Comparison of ENCODE assay signal across 2 cellular contexts in the genomic region with DNA sequence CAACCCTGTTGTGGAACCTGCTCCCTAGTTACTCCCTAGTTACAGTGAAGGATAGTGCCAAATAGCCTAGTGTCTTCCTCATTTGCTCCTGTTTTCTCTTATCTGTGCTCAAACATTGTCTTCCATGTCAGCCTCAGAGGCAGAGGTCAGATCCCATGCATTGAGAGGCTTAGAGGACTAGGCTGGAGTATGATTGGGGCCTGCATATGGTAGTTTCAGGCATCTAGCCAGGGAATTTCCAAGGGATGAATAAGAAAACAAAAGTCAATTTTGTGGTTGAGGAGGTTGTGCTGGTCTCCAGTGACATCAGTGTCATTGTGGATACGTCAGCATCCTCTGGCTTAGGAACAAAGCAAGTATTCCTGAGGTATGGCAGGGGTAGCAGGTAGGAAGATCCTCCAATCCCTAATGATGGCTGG.
TF ChIP-seq lines count a peak whose summit lies in the region.

No MANE protein-coding gene starts in this region.

TF ChIP-seq in liver, 16 proteins besides CTCF, POLR2A, EP300 and RAD21:
- no peak for TF ChIP-seq YY1 (IDR thresholded peaks at IDR 0.05)
- TF ChIP-seq NR2F2 (IDR thresholded peaks at IDR 0.05) = peak; percentile 12
- TF ChIP-seq, protein P1, sequence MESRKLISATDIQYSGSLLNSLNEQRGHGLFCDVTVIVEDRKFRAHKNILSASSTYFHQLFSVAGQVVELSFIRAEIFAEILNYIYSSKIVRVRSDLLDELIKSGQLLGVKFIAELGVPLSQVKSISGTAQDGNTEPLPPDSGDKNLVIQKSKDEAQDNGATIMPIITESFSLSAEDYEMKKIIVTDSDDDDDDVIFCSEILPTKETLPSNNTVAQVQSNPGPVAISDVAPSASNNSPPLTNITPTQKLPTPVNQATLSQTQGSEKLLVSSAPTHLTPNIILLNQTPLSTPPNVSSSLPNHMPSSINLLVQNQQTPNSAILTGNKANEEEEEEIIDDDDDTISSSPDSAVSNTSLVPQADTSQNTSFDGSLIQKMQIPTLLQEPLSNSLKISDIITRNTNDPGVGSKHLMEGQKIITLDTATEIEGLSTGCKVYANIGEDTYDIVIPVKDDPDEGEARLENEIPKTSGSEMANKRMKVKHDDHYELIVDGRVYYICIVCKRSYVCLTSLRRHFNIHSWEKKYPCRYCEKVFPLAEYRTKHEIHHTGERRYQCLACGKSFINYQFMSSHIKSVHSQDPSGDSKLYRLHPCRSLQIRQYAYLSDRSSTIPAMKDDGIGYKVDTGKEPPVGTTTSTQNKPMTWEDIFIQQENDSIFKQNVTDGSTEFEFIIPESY (IDR thresholded peaks at IDR 0.05) = no peak
- TF ChIP-seq JUND (IDR thresholded peaks at IDR 0.05) = no peak
- TF ChIP-seq, protein P2, sequence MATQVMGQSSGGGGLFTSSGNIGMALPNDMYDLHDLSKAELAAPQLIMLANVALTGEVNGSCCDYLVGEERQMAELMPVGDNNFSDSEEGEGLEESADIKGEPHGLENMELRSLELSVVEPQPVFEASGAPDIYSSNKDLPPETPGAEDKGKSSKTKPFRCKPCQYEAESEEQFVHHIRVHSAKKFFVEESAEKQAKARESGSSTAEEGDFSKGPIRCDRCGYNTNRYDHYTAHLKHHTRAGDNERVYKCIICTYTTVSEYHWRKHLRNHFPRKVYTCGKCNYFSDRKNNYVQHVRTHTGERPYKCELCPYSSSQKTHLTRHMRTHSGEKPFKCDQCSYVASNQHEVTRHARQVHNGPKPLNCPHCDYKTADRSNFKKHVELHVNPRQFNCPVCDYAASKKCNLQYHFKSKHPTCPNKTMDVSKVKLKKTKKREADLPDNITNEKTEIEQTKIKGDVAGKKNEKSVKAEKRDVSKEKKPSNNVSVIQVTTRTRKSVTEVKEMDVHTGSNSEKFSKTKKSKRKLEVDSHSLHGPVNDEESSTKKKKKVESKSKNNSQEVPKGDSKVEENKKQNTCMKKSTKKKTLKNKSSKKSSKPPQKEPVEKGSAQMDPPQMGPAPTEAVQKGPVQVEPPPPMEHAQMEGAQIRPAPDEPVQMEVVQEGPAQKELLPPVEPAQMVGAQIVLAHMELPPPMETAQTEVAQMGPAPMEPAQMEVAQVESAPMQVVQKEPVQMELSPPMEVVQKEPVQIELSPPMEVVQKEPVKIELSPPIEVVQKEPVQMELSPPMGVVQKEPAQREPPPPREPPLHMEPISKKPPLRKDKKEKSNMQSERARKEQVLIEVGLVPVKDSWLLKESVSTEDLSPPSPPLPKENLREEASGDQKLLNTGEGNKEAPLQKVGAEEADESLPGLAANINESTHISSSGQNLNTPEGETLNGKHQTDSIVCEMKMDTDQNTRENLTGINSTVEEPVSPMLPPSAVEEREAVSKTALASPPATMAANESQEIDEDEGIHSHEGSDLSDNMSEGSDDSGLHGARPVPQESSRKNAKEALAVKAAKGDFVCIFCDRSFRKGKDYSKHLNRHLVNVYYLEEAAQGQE (IDR thresholded peaks at IDR 0.05) = no peak
- no peak for TF ChIP-seq EGR1 (IDR thresholded peaks at IDR 0.05; ENCODE audit: low read depth in 2 of 2)
- TF ChIP-seq TAF1 (conservative IDR thresholded peaks at IDR 0.05) = no peak

TF ChIP-seq in HepG2, 621 proteins besides CTCF, POLR2A, EP300 and RAD21:
- TF ChIP-seq, protein P3, sequence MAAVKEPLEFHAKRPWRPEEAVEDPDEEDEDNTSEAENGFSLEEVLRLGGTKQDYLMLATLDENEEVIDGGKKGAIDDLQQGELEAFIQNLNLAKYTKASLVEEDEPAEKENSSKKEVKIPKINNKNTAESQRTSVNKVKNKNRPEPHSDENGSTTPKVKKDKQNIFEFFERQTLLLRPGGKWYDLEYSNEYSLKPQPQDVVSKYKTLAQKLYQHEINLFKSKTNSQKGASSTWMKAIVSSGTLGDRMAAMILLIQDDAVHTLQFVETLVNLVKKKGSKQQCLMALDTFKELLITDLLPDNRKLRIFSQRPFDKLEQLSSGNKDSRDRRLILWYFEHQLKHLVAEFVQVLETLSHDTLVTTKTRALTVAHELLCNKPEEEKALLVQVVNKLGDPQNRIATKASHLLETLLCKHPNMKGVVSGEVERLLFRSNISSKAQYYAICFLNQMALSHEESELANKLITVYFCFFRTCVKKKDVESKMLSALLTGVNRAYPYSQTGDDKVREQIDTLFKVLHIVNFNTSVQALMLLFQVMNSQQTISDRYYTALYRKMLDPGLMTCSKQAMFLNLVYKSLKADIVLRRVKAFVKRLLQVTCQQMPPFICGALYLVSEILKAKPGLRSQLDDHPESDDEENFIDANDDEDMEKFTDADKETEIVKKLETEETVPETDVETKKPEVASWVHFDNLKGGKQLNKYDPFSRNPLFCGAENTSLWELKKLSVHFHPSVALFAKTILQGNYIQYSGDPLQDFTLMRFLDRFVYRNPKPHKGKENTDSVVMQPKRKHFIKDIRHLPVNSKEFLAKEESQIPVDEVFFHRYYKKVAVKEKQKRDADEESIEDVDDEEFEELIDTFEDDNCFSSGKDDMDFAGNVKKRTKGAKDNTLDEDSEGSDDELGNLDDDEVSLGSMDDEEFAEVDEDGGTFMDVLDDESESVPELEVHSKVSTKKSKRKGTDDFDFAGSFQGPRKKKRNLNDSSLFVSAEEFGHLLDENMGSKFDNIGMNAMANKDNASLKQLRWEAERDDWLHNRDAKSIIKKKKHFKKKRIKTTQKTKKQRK (IDR thresholded peaks at IDR 0.05; ENCODE audit: low read length) = no peak
- no peak for TF ChIP-seq ZNF329 (CRISPR knock-in tag; IDR thresholded peaks at IDR 0.05; ENCODE audit: low read depth)
- TF ChIP-seq CBX5 (CRISPR knock-in tag; IDR thresholded peaks at IDR 0.05; ENCODE audit: borderline replicate concordance) = no peak
- TF ChIP-seq SP1 (IDR thresholded peaks at IDR 0.05) = no peak
- TF ChIP-seq SP1 (CRISPR knock-in tag; IDR thresholded peaks at IDR 0.05) = no peak
- no peak for TF ChIP-seq NFKB2 (CRISPR knock-in tag; IDR thresholded peaks at IDR 0.05; ENCODE audit: borderline replicate concordance)
- TF ChIP-seq, protein P4, sequence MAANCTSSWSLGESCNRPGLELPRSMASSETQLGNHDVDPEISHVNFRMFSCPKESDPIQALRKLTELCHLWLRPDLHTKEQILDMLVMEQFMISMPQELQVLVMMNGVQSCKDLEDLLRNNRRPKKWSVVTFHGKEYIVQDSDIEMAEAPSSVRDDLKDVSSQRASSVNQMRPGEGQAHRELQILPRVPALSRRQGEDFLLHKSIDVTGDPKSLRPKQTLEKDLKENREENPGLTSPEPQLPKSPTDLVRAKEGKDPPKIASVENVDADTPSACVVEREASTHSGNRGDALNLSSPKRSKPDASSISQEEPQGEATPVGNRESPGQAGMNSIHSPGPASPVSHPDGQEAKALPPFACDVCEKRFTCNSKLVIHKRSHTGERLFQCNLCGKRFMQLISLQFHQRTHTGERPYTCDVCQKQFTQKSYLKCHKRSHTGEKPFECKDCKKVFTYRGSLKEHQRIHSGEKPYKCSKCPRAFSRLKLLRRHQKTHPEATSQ (CRISPR knock-in tag; IDR thresholded peaks at IDR 0.05; ENCODE audit: borderline replicate concordance) = no peak
- no peak for TF ChIP-seq FOSL2 (CRISPR knock-in tag; IDR thresholded peaks at IDR 0.05)
- TF ChIP-seq, protein P5, sequence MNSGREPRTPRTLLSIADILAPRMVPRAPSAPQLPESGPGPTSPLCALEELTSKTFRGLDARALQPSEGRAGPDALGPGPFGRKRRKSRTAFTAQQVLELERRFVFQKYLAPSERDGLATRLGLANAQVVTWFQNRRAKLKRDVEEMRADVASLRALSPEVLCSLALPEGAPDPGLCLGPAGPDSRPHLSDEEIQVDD (CRISPR knock-in tag; IDR thresholded peaks at IDR 0.05; ENCODE audit: borderline replicate concordance) = no peak
- TF ChIP-seq NFE2L2 (IDR thresholded peaks at IDR 0.05; ENCODE audit: low read length) = no peak
- TF ChIP-seq SRSF4 (IDR thresholded peaks at IDR 0.05; ENCODE audit: low read depth, low read length, poor library complexity, severe bottlenecking) = no peak
- TF ChIP-seq PRMT3 (CRISPR knock-in tag; IDR thresholded peaks at IDR 0.05; ENCODE audit: borderline replicate concordance, low read depth) = no peak
- TF ChIP-seq, protein P6, sequence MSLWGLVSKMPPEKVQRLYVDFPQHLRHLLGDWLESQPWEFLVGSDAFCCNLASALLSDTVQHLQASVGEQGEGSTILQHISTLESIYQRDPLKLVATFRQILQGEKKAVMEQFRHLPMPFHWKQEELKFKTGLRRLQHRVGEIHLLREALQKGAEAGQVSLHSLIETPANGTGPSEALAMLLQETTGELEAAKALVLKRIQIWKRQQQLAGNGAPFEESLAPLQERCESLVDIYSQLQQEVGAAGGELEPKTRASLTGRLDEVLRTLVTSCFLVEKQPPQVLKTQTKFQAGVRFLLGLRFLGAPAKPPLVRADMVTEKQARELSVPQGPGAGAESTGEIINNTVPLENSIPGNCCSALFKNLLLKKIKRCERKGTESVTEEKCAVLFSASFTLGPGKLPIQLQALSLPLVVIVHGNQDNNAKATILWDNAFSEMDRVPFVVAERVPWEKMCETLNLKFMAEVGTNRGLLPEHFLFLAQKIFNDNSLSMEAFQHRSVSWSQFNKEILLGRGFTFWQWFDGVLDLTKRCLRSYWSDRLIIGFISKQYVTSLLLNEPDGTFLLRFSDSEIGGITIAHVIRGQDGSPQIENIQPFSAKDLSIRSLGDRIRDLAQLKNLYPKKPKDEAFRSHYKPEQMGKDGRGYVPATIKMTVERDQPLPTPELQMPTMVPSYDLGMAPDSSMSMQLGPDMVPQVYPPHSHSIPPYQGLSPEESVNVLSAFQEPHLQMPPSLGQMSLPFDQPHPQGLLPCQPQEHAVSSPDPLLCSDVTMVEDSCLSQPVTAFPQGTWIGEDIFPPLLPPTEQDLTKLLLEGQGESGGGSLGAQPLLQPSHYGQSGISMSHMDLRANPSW (CRISPR knock-in tag; IDR thresholded peaks at IDR 0.05; ENCODE audit: borderline replicate concordance) = no peak
- TF ChIP-seq HIVEP1 (CRISPR knock-in tag; IDR thresholded peaks at IDR 0.05) = no peak
- TF ChIP-seq ZFP36 (IDR thresholded peaks at IDR 0.05; ENCODE audit: borderline replicate concordance, low read depth, low read length, partially characterized antibody) = no peak
- TF ChIP-seq ZC3H13 (CRISPR knock-in tag; IDR thresholded peaks at IDR 0.05) = no peak
- TF ChIP-seq KMT2A (CRISPR knock-in tag; IDR thresholded peaks at IDR 0.05) = no peak
- no peak for TF ChIP-seq SMARCE1 (IDR thresholded peaks at IDR 0.05; ENCODE audit: borderline replicate concordance)
- TF ChIP-seq, protein P7, sequence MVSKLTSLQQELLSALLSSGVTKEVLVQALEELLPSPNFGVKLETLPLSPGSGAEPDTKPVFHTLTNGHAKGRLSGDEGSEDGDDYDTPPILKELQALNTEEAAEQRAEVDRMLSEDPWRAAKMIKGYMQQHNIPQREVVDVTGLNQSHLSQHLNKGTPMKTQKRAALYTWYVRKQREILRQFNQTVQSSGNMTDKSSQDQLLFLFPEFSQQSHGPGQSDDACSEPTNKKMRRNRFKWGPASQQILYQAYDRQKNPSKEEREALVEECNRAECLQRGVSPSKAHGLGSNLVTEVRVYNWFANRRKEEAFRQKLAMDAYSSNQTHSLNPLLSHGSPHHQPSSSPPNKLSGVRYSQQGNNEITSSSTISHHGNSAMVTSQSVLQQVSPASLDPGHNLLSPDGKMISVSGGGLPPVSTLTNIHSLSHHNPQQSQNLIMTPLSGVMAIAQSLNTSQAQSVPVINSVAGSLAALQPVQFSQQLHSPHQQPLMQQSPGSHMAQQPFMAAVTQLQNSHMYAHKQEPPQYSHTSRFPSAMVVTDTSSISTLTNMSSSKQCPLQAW (CRISPR knock-in tag; IDR thresholded peaks at IDR 0.05) = no peak
- no peak for TF ChIP-seq KLF6 (CRISPR knock-in tag; IDR thresholded peaks at IDR 0.05)
TF ChIP-seq in HepG2: peak in this region for 0.
